ENCODE assay signal across 28 cellular contexts in genomic region chrX:37854148-37854547, GRCh38.
"Had no signal": no experiment of that assay in that cellular context is flagged by ENCODE, and none has a peak within 500 bp of the region (broad histone marks: within the 10 kb centered on the region; RNA-seq: fewer than 3 reads in every experiment).

No MANE protein-coding gene starts in this region.

- H3K27me3 ChIP-seq: left lung, neural progenitor cell, neutrophil, right atrium auricular region, right lobe of liver, suprapubic skin, tibial artery, upper lobe of right lung had no signal

- H3K9me3 ChIP-seq: left lung, lower lobe of right lung, neutrophil, right atrium auricular region, right lobe of liver, suprapubic skin, thoracic aorta, tibial artery, upper lobe of right lung had no signal

- H3K4me1 ChIP-seq: left lung, lower lobe of right lung, neural progenitor cell, right atrium auricular region, right lobe of liver, suprapubic skin, tibial artery, upper lobe of right lung had no signal

- DNase-seq: hippocampal formation; kidney glomerular epithelial cell; left colon; left lung; lower lobe of right lung; mesendoderm; naive B cell; natural killer cell; nephron progenitor cell; occipital lobe; right lobe of liver; stimulated activated CD4-positive, alpha-beta T cell treated with anti-CD3 and anti-CD28 coated beads, Interleukin-12 subunit alpha, Interleukin-12 subunit beta, amount 100 ng/mL, for 4 hours; stimulated activated CD4-positive, alpha-beta T cell treated with anti-CD3 and anti-CD28 coated beads, Interleukin-15, amount 100 ng/mL, for 24 hours; stimulated activated CD4-positive, alpha-beta T cell treated with anti-CD3 and anti-CD28 coated beads, Interleukin-2, amount 100 ng/mL, for 24 hours; stimulated activated CD4-positive, alpha-beta T cell treated with anti-CD3 and anti-CD28 coated beads, Interleukin-4, amount 100 ng/mL, for 1 hour; stimulated activated naive B cell treated with anti-CD40 and anti-IgM and Interleukin-4, amounts not matched to agents 10 μg/mL and 1 μg/mL and 100 μg/mL, for 72 hours; stimulated activated naive CD8-positive, alpha-beta T cell treated with anti-CD3 and anti-CD28 coated beads, Interleukin-15, Interleukin-2, amounts not matched to agents 100 U/mL and 50 U/mL, for 24 hours; tibial artery; trophoblast cell; upper lobe of right lung had no signal

- H3K4me3 ChIP-seq: left lung, lower lobe of right lung, neural progenitor cell, right atrium auricular region, right lobe of liver, smooth muscle cell, suprapubic skin, thoracic aorta, tibial artery, upper lobe of right lung had no signal

- H3K4me2 ChIP-seq: neural progenitor cell, smooth muscle cell had no signal

- H3K9ac ChIP-seq: neural progenitor cell had no signal

- H3K27ac ChIP-seq: left lung, lower lobe of right lung, neural progenitor cell, neutrophil, right atrium auricular region, right lobe of liver, suprapubic skin, thoracic aorta, tibial artery, upper lobe of right lung had no signal

- H2AFZ ChIP-seq: neural progenitor cell had no signal

- ATAC-seq: left colon; left lung; lower lobe of right lung; natural killer cell; right lobe of liver; stimulated activated naive B cell treated with anti-CD40 and anti-IgM and Interleukin-4, amounts not matched to agents 10 μg/mL and 1 μg/mL and 100 μg/mL, for 72 hours; stimulated activated naive CD8-positive, alpha-beta T cell treated with anti-CD3 and anti-CD28 coated beads, Interleukin-15, Interleukin-2, amounts not matched to agents 100 U/mL and 50 U/mL, for 24 hours; upper lobe of right lung had no signal

- FAIRE-seq: keratinocyte, urothelium cell line had no signal

- H3K36me3 ChIP-seq: left lung, lower lobe of right lung, neural progenitor cell, neutrophil, right atrium auricular region, right lobe of liver, suprapubic skin, thoracic aorta, tibial artery, upper lobe of right lung had no signal
